Comparison of ENCODE assay signal across 8 cellular contexts in the genomic region with DNA sequence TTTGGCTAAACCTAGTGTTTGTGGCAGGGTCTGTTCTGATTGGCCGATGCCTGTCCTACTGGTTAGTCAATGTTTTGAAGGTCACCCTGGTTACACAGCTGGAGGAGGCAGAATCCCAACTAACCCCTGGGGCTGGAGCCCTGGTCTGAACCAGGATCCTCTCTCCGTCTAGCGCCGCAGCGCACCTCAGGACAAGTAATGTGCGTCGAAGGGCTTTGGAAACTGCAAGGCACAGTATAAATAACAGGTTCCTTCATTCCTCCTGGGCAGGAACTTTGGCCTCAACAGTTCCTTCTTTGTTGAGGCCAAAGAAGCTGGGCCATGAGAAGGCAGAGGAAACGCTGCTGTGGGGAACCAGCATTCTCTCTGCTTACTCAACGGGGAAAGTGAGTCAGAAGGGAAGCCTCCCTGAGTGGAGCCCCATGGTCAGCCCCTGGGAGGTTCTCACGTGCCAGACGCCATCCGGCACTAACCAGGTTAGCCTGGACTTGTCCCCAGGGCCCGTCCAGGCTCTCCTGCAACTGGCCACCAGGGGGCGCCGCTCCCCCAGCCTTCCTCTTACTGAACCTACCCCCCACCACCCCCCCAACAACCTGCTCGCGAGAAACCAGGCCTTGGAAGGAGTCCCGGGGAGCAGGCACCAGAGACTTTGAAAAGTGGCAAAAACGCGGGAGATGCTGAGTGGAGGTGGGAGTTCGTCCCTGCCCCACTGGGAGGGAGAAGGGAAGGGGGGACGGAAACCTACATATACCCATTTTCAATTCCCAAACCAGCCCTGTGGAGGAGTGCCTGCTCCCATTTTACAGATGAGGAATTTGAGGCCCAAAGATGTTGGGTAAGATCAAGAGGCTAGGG. TPM values are rescaled to one million over a fixed set of nuclear protein-coding genes. Genes with fewer than 3 reads are reported as not detected.
DNase-seq lines count a peak whose midpoint lies in the region; ATAC-seq and TF ChIP-seq lines count a peak whose summit lies in the region.

No MANE protein-coding gene starts in this region.

- no peak overlapping the region for H3K9ac ChIP-seq in neural cell (ENCODE audit: low read length)

- peak; percentile 75 for DNase-seq in DMS153 (lab: John Stamatoyannopoulos, UW)
- peak; percentile 96 for DNase-seq in KBM-7
- DNase-seq in RPMI7951 (ENCODE audit: low read depth): peak; percentile 95
- peak; percentile 94 for DNase-seq in fibroblast of peridontal ligament (ENCODE audit: extremely low read depth)

- H3K36me3 Mint-ChIP-seq in activated T-helper 17 cell treated with anti-CD3 and anti-CD28 coated beads, Interleukin-2, amount 50 U/mL, for 72 hours (ENCODE audit: low read depth): peaks cover 20% of the 10 kb centered on the region
- no peaks in the 10 kb centered on the region for H3K36me3 Mint-ChIP-seq in stimulated activated naive CD8-positive, alpha-beta T cell treated with anti-CD3 and anti-CD28 coated beads, Interleukin-15, Interleukin-2, amounts not matched to agents 100 ng/mL and 50 ng/mL, for 24 hours (ENCODE audit: low read depth)

- no peaks in the 10 kb centered on the region for H3K36me3 ChIP-seq in neural cell (ENCODE audit: insufficient read depth, low read length)

- no peaks in the 10 kb centered on the region for H3K9me2 ChIP-seq in neural cell (ENCODE audit: insufficient read depth, low read length)

- peak overlapping the region; percentile 99 for H3K27ac Mint-ChIP-seq in activated T-helper 17 cell treated with anti-CD3 and anti-CD28 coated beads, Interleukin-2, amount 50 U/mL, for 72 hours
- peak overlapping the region; percentile 100 for H3K27ac Mint-ChIP-seq in stimulated activated naive CD8-positive, alpha-beta T cell treated with anti-CD3 and anti-CD28 coated beads, Interleukin-15, Interleukin-2, amounts not matched to agents 100 ng/mL and 50 ng/mL, for 24 hours

- H3K9me3 ChIP-seq in neural cell (ENCODE audit: low read length): no peaks in the 10 kb centered on the region

- H3K4me3 ChIP-seq in neural cell (ENCODE audit: low read length): no peak overlapping the region

- TF ChIP-seq EP300 in neural cell (conservative IDR thresholded peaks at IDR 0.05; ENCODE audit: poor library complexity, severe bottlenecking): no peak

- no peaks in the 10 kb centered on the region for H3F3A ChIP-seq in neural cell (ENCODE audit: insufficient read depth, low read length, poor library complexity, severe bottlenecking)

- H2AFZ ChIP-seq in neural cell (ENCODE audit: low read depth, low read length): no peak overlapping the region

- peak; percentile 57 for TF ChIP-seq RAD21 in neural cell (conservative IDR thresholded peaks at IDR 0.05)

- no peak overlapping the region for H3K27ac ChIP-seq in neural cell (ENCODE audit: low read length)

- no peaks in the 10 kb centered on the region for H3K27me3 ChIP-seq in neural cell (ENCODE audit: insufficient read depth, low read depth, low read length)

- no peaks in the 10 kb centered on the region for H4K20me1 ChIP-seq in neural cell (ENCODE audit: insufficient read depth)

- no peaks in the 10 kb centered on the region for H3K9me3 Mint-ChIP-seq in activated T-helper 17 cell treated with anti-CD3 and anti-CD28 coated beads, Interleukin-2, amount 50 U/mL, for 72 hours
- no peaks in the 10 kb centered on the region for H3K9me3 Mint-ChIP-seq in stimulated activated naive CD8-positive, alpha-beta T cell treated with anti-CD3 and anti-CD28 coated beads, Interleukin-15, Interleukin-2, amounts not matched to agents 100 ng/mL and 50 ng/mL, for 24 hours

- peak overlapping the region; percentile 92 for H3K4me3 Mint-ChIP-seq in activated T-helper 17 cell treated with anti-CD3 and anti-CD28 coated beads, Interleukin-2, amount 50 U/mL, for 72 hours
- peak overlapping the region; percentile 85 for H3K4me3 Mint-ChIP-seq in stimulated activated naive CD8-positive, alpha-beta T cell treated with anti-CD3 and anti-CD28 coated beads, Interleukin-15, Interleukin-2, amounts not matched to agents 100 ng/mL and 50 ng/mL, for 24 hours

- no peaks in the 10 kb centered on the region for H3K27me3 Mint-ChIP-seq in activated T-helper 17 cell treated with anti-CD3 and anti-CD28 coated beads, Interleukin-2, amount 50 U/mL, for 72 hours
- no peaks in the 10 kb centered on the region for H3K27me3 Mint-ChIP-seq in stimulated activated naive CD8-positive, alpha-beta T cell treated with anti-CD3 and anti-CD28 coated beads, Interleukin-15, Interleukin-2, amounts not matched to agents 100 ng/mL and 50 ng/mL, for 24 hours

- ATAC-seq in GM21528 (IDR thresholded peaks at IDR 0.05; ENCODE audit: low FRiP score, unreplicated experiment): peak; percentile 26
- peak; percentile 75 for ATAC-seq in activated T-helper 17 cell treated with anti-CD3 and anti-CD28 coated beads, Interleukin-2, amount 50 U/mL, for 72 hours (replicated peaks)

- peak; percentile 67 for TF ChIP-seq CTCF in neural cell (IDR thresholded peaks at IDR 0.05; ENCODE audit: poor library complexity, severe bottlenecking)

- in situ Hi-C loops in KBM-7 (cut with MboI; ENCODE audit: low pct_unique_long_range_greater_than_20kb, low sequenced_read_pairs): loop anchor here (10.0 kb wide), 1 partner anchor 52 kb away; no protein-coding TSS in a partner anchor

- no peaks in the 10 kb centered on the region for H3K79me2 ChIP-seq in neural cell (replicated peaks; ENCODE audit: insufficient read depth, low read length)

- peaks cover 21% of the 10 kb centered on the region for H3K4me1 Mint-ChIP-seq in activated T-helper 17 cell treated with anti-CD3 and anti-CD28 coated beads, Interleukin-2, amount 50 U/mL, for 72 hours
- peaks cover 64% of the 10 kb centered on the region for H3K4me1 Mint-ChIP-seq in stimulated activated naive CD8-positive, alpha-beta T cell treated with anti-CD3 and anti-CD28 coated beads, Interleukin-15, Interleukin-2, amounts not matched to agents 100 ng/mL and 50 ng/mL, for 24 hours (ENCODE audit: low read depth)

- no peak overlapping the region for H3K4me2 ChIP-seq in neural cell (ENCODE audit: low read length)

TF ChIP-seq in neural cell, 6 proteins besides CTCF, POLR2A, EP300 and RAD21:
- TF ChIP-seq SMC3 (conservative IDR thresholded peaks at IDR 0.05; ENCODE audit: poor library complexity) (peak; percentile 42), POLR2AphosphoS5 (IDR thresholded peaks at IDR 0.05) (no peak)

RNA-seq across cellular contexts. Expression of a gene that starts 19.8 kb away (rescaled TPM):
- total RNA-seq in RPMI7951 (2014; rRNA removed; shearing (Covaris generic)): not detected in 2 replicates
- not detected for total RNA-seq in activated T-helper 17 cell treated with anti-CD3 and anti-CD28 coated beads, Interleukin-2, amount 50 U/mL, for 72 hours
- not detected in 2 replicates for polyA plus RNA-seq in neural cell
- not detected in 2 replicates for polyA minus RNA-seq in neural cell
